In the genomic region with DNA sequence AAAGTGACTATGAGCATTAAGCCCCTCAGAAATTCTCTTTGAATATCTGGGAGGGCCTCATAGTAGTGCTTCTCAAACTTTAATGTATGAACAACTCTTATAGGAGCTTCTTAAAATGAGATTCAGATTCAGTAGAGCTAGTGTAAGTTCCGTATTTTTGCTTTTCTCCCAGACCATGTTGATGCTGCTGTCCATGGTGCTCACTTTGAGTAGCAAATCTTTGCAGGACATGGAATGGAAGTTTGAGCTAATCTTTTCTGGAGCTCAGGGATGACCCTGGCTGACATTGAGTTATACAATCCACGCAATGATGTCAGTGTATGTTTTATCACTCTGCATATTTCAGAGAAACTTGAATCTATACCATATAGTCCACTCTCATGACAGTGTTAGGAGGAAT, we compare ENCODE assay signal across 25 cellular contexts.
DNase-seq lines count a peak whose midpoint lies in the region; ATAC-seq, FAIRE-seq and TF ChIP-seq lines count a peak whose summit lies in the region.
"Had no signal": no experiment of that assay in that cellular context is flagged by ENCODE, and none has a peak within 500 bp of the region (broad histone marks: within the 10 kb centered on the region; RNA-seq: fewer than 3 reads in every experiment).

No MANE protein-coding gene starts in this region.

- no peak overlapping the region for H2AK5ac ChIP-seq in mesenchymal stem cell (ENCODE audit: low read length, severe bottlenecking)

- TF ChIP-seq EP300 in GM12878 (IDR thresholded peaks at IDR 0.05; ENCODE audit: borderline replicate concordance in 1 of 2, control insufficient read depth in 1 of 2, low read depth in 2 of 2, low read length in 2 of 2), result no peak

- no peaks in the 10 kb centered on the region for H3K79me1 ChIP-seq in mesenchymal stem cell (replicated peaks; ENCODE audit: low read length, poor library complexity, severe bottlenecking)

- H3K4me1 ChIP-seq in HCT116 (ENCODE audit: control insufficient read depth in 1 of 2, insufficient read depth in 2 of 2, low read length in 2 of 2) (no peaks in the 10 kb centered on the region), GM12878 (ENCODE audit: control insufficient read depth, insufficient read depth, low read length) (no peaks in the 10 kb centered on the region), mesenchymal stem cell (ENCODE audit: control insufficient read depth, insufficient read depth, low read depth, low read length) (no peaks in the 10 kb centered on the region)
- H3K4me1 ChIP-seq: esophagus squamous epithelium, heart left ventricle, psoas muscle, vagina had no signal

- H3K9me3 Mint-ChIP-seq in activated CD4-positive, alpha-beta memory T cell treated with anti-CD3 and anti-CD28 coated beads for 36 hours, result peaks cover 5% of the 10 kb centered on the region
- H3K9me3 Mint-ChIP-seq: activated naive CD4-positive, alpha-beta T cell treated with anti-CD3 and anti-CD28 coated beads, Interleukin-2, amount 50 U/mL, for 24 hours; neural crest cell had no signal

- no peaks in the 10 kb centered on the region for H3K36me3 Mint-ChIP-seq in activated CD4-positive, alpha-beta memory T cell treated with anti-CD3 and anti-CD28 coated beads for 36 hours
- no peaks in the 10 kb centered on the region for H3K36me3 Mint-ChIP-seq in T-helper 17 cell (ENCODE audit: low read depth)
- H3K36me3 Mint-ChIP-seq: activated naive CD4-positive, alpha-beta T cell treated with anti-CD3 and anti-CD28 coated beads, Interleukin-2, amount 50 U/mL, for 24 hours; mesothelial cell of epicardium had no signal

- no peaks in the 10 kb centered on the region for H3K79me2 ChIP-seq in HCT116 (ENCODE audit: insufficient read depth, low read length)
- H3K79me2 ChIP-seq in GM12878 (ENCODE audit: control insufficient read depth, insufficient read depth, low read length), result no peaks in the 10 kb centered on the region

- CTCF ChIA-PET in HCT116 (lab: Charles Lee), result no interaction called here
- CTCF ChIA-PET in GM12878 (lab: Yijun Ruan, JAX), result no interaction called here
- CTCF ChIA-PET in activated CD4-positive, alpha-beta memory T cell treated with anti-CD3 and anti-CD28 coated beads for 36 hours (lab: Charles Lee), result no interaction called here

- TF ChIP-seq POLR2A in HCT116 (IDR thresholded peaks at IDR 0.05; ENCODE audit: borderline replicate concordance, extremely low read depth, insufficient read depth, insufficient read length), result no peak
- TF ChIP-seq POLR2A in GM12878 (IDR thresholded peaks at IDR 0.05; ENCODE audit: low read depth, low read length), result no peak

- H2BK120ac ChIP-seq in mesenchymal stem cell (ENCODE audit: low read depth, low read length), result no peak overlapping the region

- H3K4me1 Mint-ChIP-seq in activated CD4-positive, alpha-beta memory T cell treated with anti-CD3 and anti-CD28 coated beads for 36 hours (ENCODE audit: low read depth), result no peaks in the 10 kb centered on the region
- H3K4me1 Mint-ChIP-seq in T-helper 17 cell, result no peaks in the 10 kb centered on the region
- H3K4me1 Mint-ChIP-seq: activated naive CD4-positive, alpha-beta T cell treated with anti-CD3 and anti-CD28 coated beads, Interleukin-2, amount 50 U/mL, for 24 hours; mesothelial cell of epicardium; neural crest cell had no signal

- intact Hi-C loops in HCT116 (cut with micrococcal nuclease), result no loop called here
- intact Hi-C loops in GM12878 (cut with micrococcal nuclease; ENCODE audit: unreplicated experiment), result no loop called here
- intact Hi-C loops in activated CD4-positive, alpha-beta memory T cell treated with anti-CD3 and anti-CD28 coated beads for 36 hours (cut with micrococcal nuclease), result no loop called here

- TF ChIP-seq RAD21 in HCT116 (IDR thresholded peaks at IDR 0.05; ENCODE audit: low read depth) (no peak), GM12878 (IDR thresholded peaks at IDR 0.05; ENCODE audit: insufficient read depth, low read depth, low read length) (no peak)

- H4K91ac ChIP-seq in mesenchymal stem cell (ENCODE audit: low read length), result no peak overlapping the region

- SMC1A ChIA-PET in GM12878 (lab: Charles Lee; ENCODE audit: uncharacterized antibody, unreplicated experiment), result interaction anchor here (0.9 kb wide), 1 partner anchor 23 kb away, joined by 3 read pairs; no protein-coding TSS in a partner anchor

- in situ Hi-C loops in GM12878 (cut with MboI), result no loop called here

- H3K4me3 Mint-ChIP-seq in activated CD4-positive, alpha-beta memory T cell treated with anti-CD3 and anti-CD28 coated beads for 36 hours, result no peak overlapping the region
- no peak overlapping the region for H3K4me3 Mint-ChIP-seq in T-helper 17 cell
- H3K4me3 Mint-ChIP-seq: activated CD8-positive, alpha-beta T cell treated with anti-CD3 and anti-CD28 coated beads for 36 hours; activated naive CD4-positive, alpha-beta T cell treated with anti-CD3 and anti-CD28 coated beads, Interleukin-2, amount 50 U/mL, for 24 hours; activated T-cell treated with anti-CD3 and anti-CD28 coated beads, Interleukin-2, amount 50 U/mL, for 72 hours; mesothelial cell of epicardium; neural crest cell had no signal

- H2AFZ ChIP-seq in HCT116 (ENCODE audit: low read depth, low read length, poor library complexity, severe bottlenecking), result no peak overlapping the region
- H2AFZ ChIP-seq in GM12878 (ENCODE audit: control insufficient read depth, low read depth, low read length), result no peak overlapping the region
- no peak overlapping the region for H2AFZ ChIP-seq in mesenchymal stem cell (ENCODE audit: low read depth, low read length)
- H2AFZ ChIP-seq: PC-9 had no signal

- H3K36me3 ChIP-seq in HCT116 (ENCODE audit: control insufficient read depth in 1 of 2, insufficient read depth in 2 of 2, low read length in 2 of 2) (no peaks in the 10 kb centered on the region), GM12878 (ENCODE audit: control insufficient read depth in 2 of 2, insufficient read depth in 2 of 2, low read length in 1 of 2) (no peaks in the 10 kb centered on the region), mesenchymal stem cell (ENCODE audit: control insufficient read depth in 1 of 2, insufficient read depth in 2 of 2, low read depth in 1 of 2, low read length in 2 of 2) (no peaks in the 10 kb centered on the region)
- H3K36me3 ChIP-seq: esophagus squamous epithelium, heart left ventricle, vagina had no signal

- H3K18ac ChIP-seq in mesenchymal stem cell (ENCODE audit: low read depth in 1 of 2, low read length in 2 of 2), result no peak overlapping the region

- H3K4me2 ChIP-seq in HCT116 (ENCODE audit: low read length) (no peak overlapping the region), GM12878 (ENCODE audit: control insufficient read depth, insufficient read depth) (no peak overlapping the region), mesenchymal stem cell (ENCODE audit: low read length, poor library complexity, severe bottlenecking) (no peak overlapping the region)
- H3K4me2 ChIP-seq: KMS-11, PC-9 had no signal

- no peak overlapping the region for H3K27ac ChIP-seq in HCT116 (ENCODE audit: low read depth, low read length)
- no peak overlapping the region for H3K27ac ChIP-seq in GM12878 (ENCODE audit: control insufficient read depth, insufficient read depth)
- H3K27ac ChIP-seq in mesenchymal stem cell (ENCODE audit: low read length, poor library complexity, severe bottlenecking), result no peak overlapping the region
- H3K27ac ChIP-seq: esophagus squamous epithelium, heart left ventricle, KMS-11, PC-9, psoas muscle, vagina, VCaP had no signal

- no peak overlapping the region for H2BK15ac ChIP-seq in mesenchymal stem cell (ENCODE audit: low read depth, poor library complexity, severe bottlenecking)

- H2BK5ac ChIP-seq in mesenchymal stem cell (ENCODE audit: low read depth, low read length, poor library complexity, severe bottlenecking), result no peak overlapping the region

- H3K27ac Mint-ChIP-seq in activated CD4-positive, alpha-beta memory T cell treated with anti-CD3 and anti-CD28 coated beads for 36 hours, result no peak overlapping the region
- H3K27ac Mint-ChIP-seq in T-helper 17 cell, result no peak overlapping the region
- H3K27ac Mint-ChIP-seq: activated CD8-positive, alpha-beta T cell treated with anti-CD3 and anti-CD28 coated beads for 36 hours; activated naive CD4-positive, alpha-beta T cell treated with anti-CD3 and anti-CD28 coated beads, Interleukin-2, amount 50 U/mL, for 24 hours; activated T-cell treated with anti-CD3 and anti-CD28 coated beads, Interleukin-2, amount 50 U/mL, for 72 hours; mesothelial cell of epicardium had no signal

- DNase-seq in HCT116 (ENCODE audit: low read depth, low spot score) (no peak), OCI-M1 (lab: John Stamatoyannopoulos, UW) (peak; percentile 3), GM12878 (ENCODE audit: low read depth, low spot score) (no peak), mesenchymal stem cell (peak; percentile 12), T-helper 17 cell (no peak)
- DNase-seq in activated CD4-positive, alpha-beta memory T cell treated with anti-CD3 and anti-CD28 coated beads for 36 hours, result no peak
- DNase-seq: activated CD8-positive, alpha-beta T cell treated with anti-CD3 and anti-CD28 coated beads for 36 hours; activated T-cell treated with anti-CD3 and anti-CD28 coated beads, Interleukin-2, amount 50 U/mL, for 72 hours; esophagus squamous epithelium; H7; heart left ventricle; islet precursor cell; NCI-H526; PC-9; psoas muscle; SW 1271 had no signal

- H3K9ac ChIP-seq in HCT116 (ENCODE audit: low read length) (no peak overlapping the region), GM12878 (ENCODE audit: control insufficient read depth, insufficient read depth, low read length) (no peak overlapping the region), mesenchymal stem cell (ENCODE audit: low read length) (no peak overlapping the region)
- H3K9ac ChIP-seq: KMS-11 had no signal

- H3K4ac ChIP-seq in mesenchymal stem cell (ENCODE audit: low read depth in 1 of 2, low read length in 2 of 2), result no peak overlapping the region

- POLR2A ChIA-PET in HCT116 (lab: Charles Lee), result no interaction called here
- POLR2A ChIA-PET in GM12878 (lab: Charles Lee), result no interaction called here
- POLR2A ChIA-PET in activated CD4-positive, alpha-beta memory T cell treated with anti-CD3 and anti-CD28 coated beads for 36 hours (lab: Charles Lee), result no interaction called here

- no peaks in the 10 kb centered on the region for H3K27me3 ChIP-seq in HCT116 (ENCODE audit: insufficient read depth, low read length)
- no peaks in the 10 kb centered on the region for H3K27me3 ChIP-seq in GM12878 (replicated peaks in 1 of 2; ENCODE audit: control insufficient read depth in 2 of 2, insufficient read depth in 2 of 2, low read length in 1 of 2)
- H3K27me3 ChIP-seq in mesenchymal stem cell (ENCODE audit: control insufficient read depth in 1 of 2, insufficient read depth in 1 of 2, low read length in 2 of 2), result no peaks in the 10 kb centered on the region
- H3K27me3 ChIP-seq: esophagus squamous epithelium, heart left ventricle, vagina had no signal

- H3K9me3 ChIP-seq in HCT116 (ENCODE audit: control insufficient read depth in 1 of 2, insufficient read depth in 1 of 2, low read depth in 1 of 2, low read length in 2 of 2), result no peaks in the 10 kb centered on the region
- H3K9me3 ChIP-seq in GM12878 (replicated peaks; ENCODE audit: control insufficient read depth, insufficient read depth, low read length), result no peaks in the 10 kb centered on the region
- no peaks in the 10 kb centered on the region for H3K9me3 ChIP-seq in mesenchymal stem cell (ENCODE audit: control insufficient read depth, low read length)
- no peaks in the 10 kb centered on the region for H3K9me3 ChIP-seq in T-helper 17 cell (ENCODE audit: control insufficient read depth, low read length, poor library complexity, severe bottlenecking)
- H3K9me3 ChIP-seq: esophagus squamous epithelium, psoas muscle, vagina had no signal

- H3K27me3 Mint-ChIP-seq in activated CD4-positive, alpha-beta memory T cell treated with anti-CD3 and anti-CD28 coated beads for 36 hours, result peaks cover 3% of the 10 kb centered on the region
- H3K27me3 Mint-ChIP-seq in T-helper 17 cell, result no peaks in the 10 kb centered on the region
- H3K27me3 Mint-ChIP-seq: activated CD8-positive, alpha-beta T cell treated with anti-CD3 and anti-CD28 coated beads for 36 hours; activated naive CD4-positive, alpha-beta T cell treated with anti-CD3 and anti-CD28 coated beads, Interleukin-2, amount 50 U/mL, for 24 hours had no signal

- no peak overlapping the region for H4K8ac ChIP-seq in mesenchymal stem cell (ENCODE audit: low read length)

- no peak overlapping the region for H3K4me3 ChIP-seq in HCT116 (replicated peaks in 1 of 2; ENCODE audit: low read depth in 1 of 2, low read length in 2 of 2)
- no peak overlapping the region for H3K4me3 ChIP-seq in GM12878
- H3K4me3 ChIP-seq in mesenchymal stem cell (ENCODE audit: insufficient read depth in 1 of 2, low read depth in 1 of 2, low read length in 2 of 2), result no peak overlapping the region
- H3K4me3 ChIP-seq: esophagus squamous epithelium, heart left ventricle, PC-9, psoas muscle, vagina had no signal

- ATAC-seq in HCT116 (no peak), GM12878 (no peak), T-helper 17 cell (no peak), GM21717 (IDR thresholded peaks at IDR 0.05; ENCODE audit: unreplicated experiment) (no peak)
- ATAC-seq: activated CD8-positive, alpha-beta T cell treated with anti-CD3 and anti-CD28 coated beads for 36 hours; activated T-cell treated with anti-CD3 and anti-CD28 coated beads, Interleukin-2, amount 50 U/mL, for 72 hours; heart left ventricle; psoas muscle had no signal

- FAIRE-seq in GM12878 (lab: Jason Lieb, UNC), result no peak
- FAIRE-seq: bronchial epithelial cell, GM19239 had no signal

- H2BK12ac ChIP-seq in mesenchymal stem cell (ENCODE audit: low read length in 2 of 2), result no peak overlapping the region

- no peaks in the 10 kb centered on the region for H3K9me2 ChIP-seq in HCT116 (ENCODE audit: insufficient read depth)

- H3K23ac ChIP-seq in mesenchymal stem cell (ENCODE audit: low read length in 2 of 2), result no peak overlapping the region

- H3K14ac ChIP-seq in mesenchymal stem cell (ENCODE audit: low read length in 2 of 2), result no peak overlapping the region

- no peak for TF ChIP-seq CTCF in HCT116 (IDR thresholded peaks at IDR 0.05 in 2 of 3, conservative IDR thresholded peaks at IDR 0.05 in 1 of 3; ENCODE audit: borderline replicate concordance in 1 of 3, insufficient read depth in 1 of 3, low read depth in 2 of 3, low read length in 2 of 3)
- no peak for TF ChIP-seq CTCF in GM12878 (IDR thresholded peaks at IDR 0.05 in 2 of 3, conservative IDR thresholded peaks at IDR 0.05 in 1 of 3; ENCODE audit: control insufficient read depth in 2 of 3, extremely low read depth in 1 of 3, insufficient read depth in 1 of 3, low read depth in 3 of 3, low read length in 3 of 3)

- 2% methylated on average over 2 of the region's 2 CpGs for WGBS in GM12878 (ENCODE audit: insufficient coverage, insufficient replicate concordance, low lambda C conversion rate, missing lambda C conversion rate)
- 65% methylated on average over 1 of the region's 2 CpGs for WGBS in mesenchymal stem cell

- BruUV-seq in HCT116 (replicated peaks; lab: Mats Ljungman, UMichigan) (no TSS peak), GM12878 (replicated peaks; lab: Mats Ljungman, UMichigan) (no TSS peak)

- no peaks in the 10 kb centered on the region for H4K20me1 ChIP-seq in HCT116 (ENCODE audit: insufficient read depth)
- H4K20me1 ChIP-seq in GM12878 (ENCODE audit: control insufficient read depth, insufficient read depth), result no peaks in the 10 kb centered on the region

- RAD21 ChIA-PET in HCT116 (lab: Charles Lee; ENCODE audit: low non-redundant PET in 1 of 2, low total read pairs in 2 of 2, uncharacterized antibody in 2 of 2, unreplicated experiment in 2 of 2), result no interaction called here
- RAD21 ChIA-PET in GM12878 (lab: Charles Lee; ENCODE audit: unreplicated experiment), result no interaction called here

Comparison
In these comparisons a context has a peak if more than half of its experiments do, and no peak if none do; other contexts are left out.
1. DNase-seq: peak in OCI-M1 (single experiment) and mesenchymal stem cell (single experiment); none in HCT116 (single experiment), GM12878 (single experiment), activated CD4-positive, alpha-beta memory T cell treated with anti-CD3 and anti-CD28 coated beads for 36 hours (single experiment) and T-helper 17 cell (0 of 3).